In genomic region chr10:73094986-73095478, GRCh38 we compare ENCODE assay signal across 8 cellular contexts. TPM values are rescaled to one million over a fixed set of nuclear protein-coding genes. Genes with fewer than 3 reads are reported as not detected.
DNase-seq lines count a peak whose midpoint lies in the region; ATAC-seq and TF ChIP-seq lines count a peak whose summit lies in the region.

No MANE protein-coding gene starts in this region.

- H3K36me3 ChIP-seq in GM23338 (ENCODE audit: insufficient read depth) (no peaks in the 10 kb centered on the region), gastroesophageal sphincter (no peaks in the 10 kb centered on the region), skeletal muscle tissue (ENCODE audit: control insufficient read depth in 3 of 3, insufficient read depth in 3 of 3, low read length in 3 of 3) (no peaks in the 10 kb centered on the region)

- no peaks in the 10 kb centered on the region for H4K20me1 ChIP-seq in GM23338 (replicated peaks; ENCODE audit: insufficient read depth)

- 0 to 2% methylated on average over 5 of the region's 5 CpGs for WGBS in gastroesophageal sphincter (ENCODE audit: low coverage in 1 of 2), 2 donors

- H2AFZ ChIP-seq in GM23338, result no peak overlapping the region

- peak overlapping the region; percentile 96 to 99 (median 98) for H3K9ac ChIP-seq in skeletal muscle tissue (ENCODE audit: low read depth in 1 of 3, low read length in 3 of 3)

- H3F3A ChIP-seq in GM23338 (replicated peaks; ENCODE audit: low read depth), result no peaks in the 10 kb centered on the region

- no peak for DNase-seq in GM23338 (ENCODE audit: low spot score)
- DNase-seq in glomerular visceral epithelial cell (ENCODE audit: extremely low spot score), result no peak
- DNase-seq in activated CD4-positive, alpha-beta T cell treated with anti-CD3 and anti-CD28 coated beads for 1 hour, result no peak

- TF ChIP-seq CTCF in GM23338 (conservative IDR thresholded peaks at IDR 0.05; ENCODE audit: low read depth in 2 of 2), result no peak
- TF ChIP-seq CTCF in WI38 (IDR thresholded peaks at IDR 0.05; ENCODE audit: low read depth, low read length), result no peak
- no peak for TF ChIP-seq CTCF in gastroesophageal sphincter (IDR thresholded peaks at IDR 0.05)

- H3K36me3 Mint-ChIP-seq in GM23338 (ENCODE audit: low read depth), result no peaks in the 10 kb centered on the region

- H3K79me2 ChIP-seq in GM23338 (replicated peaks; ENCODE audit: insufficient read depth), result peaks cover 41% of the 10 kb centered on the region

- no peak for TF ChIP-seq EP300 in gastroesophageal sphincter (IDR thresholded peaks at IDR 0.05)

- H3K4me2 ChIP-seq in GM23338, result peak overlapping the region; percentile 76

- H3K27ac Mint-ChIP-seq in GM23338, result no peak overlapping the region

- H3K4me1 Mint-ChIP-seq in GM23338, result peaks cover 19% of the 10 kb centered on the region; the same call in 2 of the 3 replicates

- H3K9me2 ChIP-seq in GM23338 (ENCODE audit: insufficient read depth), result no peaks in the 10 kb centered on the region

- ATAC-seq in GM23338, result no peak
- ATAC-seq in gastroesophageal sphincter, result no peak
- ATAC-seq in activated CD4-positive, CD25-positive, alpha-beta regulatory T cell treated with anti-CD3 and anti-CD28 coated beads, Interleukin-2, amount 50 U/mL, for 24 hours, result no peak
- ATAC-seq in GM21737 (IDR thresholded peaks at IDR 0.05; ENCODE audit: unreplicated experiment), result no peak

- no peak for TF ChIP-seq POLR2A in gastroesophageal sphincter (IDR thresholded peaks at IDR 0.05)

- H3K27me3 ChIP-seq in GM23338 (ENCODE audit: insufficient read depth), result no peaks in the 10 kb centered on the region
- no peaks in the 10 kb centered on the region for H3K27me3 ChIP-seq in gastroesophageal sphincter
- H3K27me3 ChIP-seq in skeletal muscle tissue (ENCODE audit: control insufficient read depth in 3 of 3, insufficient read depth in 3 of 3, low read length in 3 of 3), result no peaks in the 10 kb centered on the region

- H3K4me1 ChIP-seq in GM23338 (ENCODE audit: insufficient read depth) (peaks cover 12% of the 10 kb centered on the region), gastroesophageal sphincter (peaks cover 0 to 43% (median 10%) of the 10 kb centered on the region in 3 donors), skeletal muscle tissue (ENCODE audit: control insufficient read depth in 3 of 3, insufficient read depth in 3 of 3, low read length in 3 of 3) (peaks cover 15 to 27% (median 22%) of the 10 kb centered on the region in 3 donors)

- H3K9me3 Mint-ChIP-seq in GM23338, result no peaks in the 10 kb centered on the region

- H3K27ac ChIP-seq in GM23338 (ENCODE audit: low read depth) (no peak overlapping the region), gastroesophageal sphincter (peak overlapping the region; percentile 81 to 98 (median 98)), skeletal muscle tissue (ENCODE audit: low read depth, low read length) (peak overlapping the region; percentile 98)

- peaks cover 7% of the 10 kb centered on the region for H3K27me3 Mint-ChIP-seq in GM23338 (ENCODE audit: insufficient read depth, low read depth, poor library complexity)

- H3K4me3 ChIP-seq in GM23338, result peak overlapping the region; percentile 62
- H3K4me3 ChIP-seq in WI38 (ENCODE audit: low read depth, low read length), result peak overlapping the region; percentile 95
- peak overlapping the region; percentile 66 to 88 for H3K4me3 ChIP-seq in gastroesophageal sphincter
- H3K4me3 ChIP-seq in skeletal muscle tissue (ENCODE audit: low read length in 3 of 3), result peak overlapping the region; percentile 85 to 97 (median 97)

- peak overlapping the region; percentile 88 for H3K4me3 Mint-ChIP-seq in GM23338

- H3K9me3 ChIP-seq in gastroesophageal sphincter (no peaks in the 10 kb centered on the region), skeletal muscle tissue (ENCODE audit: control insufficient read depth in 3 of 3, low read length in 3 of 3) (no peaks in the 10 kb centered on the region)

TF ChIP-seq in GM23338, 12 proteins besides CTCF, POLR2A, EP300 and RAD21 (continues in another document):
- no peak for TF ChIP-seq ZNF114 (CRISPR knock-in tag; IDR thresholded peaks at IDR 0.05)
- TF ChIP-seq EZH2phosphoT487 (IDR thresholded peaks at IDR 0.05; ENCODE audit: unreplicated experiment), result no peak
- no peak for TF ChIP-seq CREB1 (CRISPR knock-in tag; IDR thresholded peaks at IDR 0.05; ENCODE audit: low read depth)
- TF ChIP-seq JUNB (IDR thresholded peaks at IDR 0.05; ENCODE audit: unreplicated experiment), result no peak
- TF ChIP-seq REST (IDR thresholded peaks at IDR 0.05; ENCODE audit: unreplicated experiment), result no peak
- TF ChIP-seq POLR2AphosphoS5 (IDR thresholded peaks at IDR 0.05; ENCODE audit: low read depth), result no peak
- TF ChIP-seq STAT1 (IDR thresholded peaks at IDR 0.05; ENCODE audit: unreplicated experiment), result no peak
- TF ChIP-seq ETS1 (IDR thresholded peaks at IDR 0.05), result no peak
- TF ChIP-seq NANOG (IDR thresholded peaks at IDR 0.05; ENCODE audit: borderline replicate concordance), result no peak

RNA-seq across cellular contexts. Expression of gene P4HA1, which starts 1.6 kb away (rescaled TPM):
- 22.1 and 27.1 TPM in 2 replicates for total RNA-seq in GM23338 (2014; rRNA removed; shearing (Covaris generic))
- polyA plus RNA-seq in GM23338 (2016; fragmentation: Nextera tagmentation; extraction: Ambion mirVana), result 22.2 and 26.4 TPM in 2 replicates
- total RNA-seq in gastroesophageal sphincter (10 to 100 TPM; 23.3 to 36.2 (median 30.4) TPM), skeletal muscle tissue (53.8 TPM)

RNA-seq across cellular contexts. Expression of gene NUDT13, which starts 15.2 kb away (rescaled TPM):
- 1.4 and 4.3 TPM in 2 replicates for total RNA-seq in GM23338 (2014; rRNA removed; shearing (Covaris generic))
- 2.2 and 3.6 TPM in 2 replicates for polyA plus RNA-seq in GM23338 (2016; fragmentation: Nextera tagmentation; extraction: Ambion mirVana)
- total RNA-seq in gastroesophageal sphincter (1 to 10 TPM; 1.1 to 4.6 (median 3.9) TPM), skeletal muscle tissue (2.1 TPM)
